Comparison of ENCODE assay signal across 8 cellular contexts in genomic region chr4:179981161-179981560, GRCh38.
"Had no signal": no experiment of that assay in that cellular context is flagged by ENCODE, and none has a peak within 500 bp of the region (broad histone marks: within the 10 kb centered on the region; RNA-seq: fewer than 3 reads in every experiment).

No MANE protein-coding gene starts in this region.

- FAIRE-seq: H1, H54, HTR-8/SVneo had no signal

- H3K4me3 ChIP-seq: GM23338 had no signal

- H2AFZ ChIP-seq: GM23338 had no signal

- H3K27ac ChIP-seq: KMS-11 had no signal

- H3K4me2 ChIP-seq: GM23338, KMS-11 had no signal

- H3K9ac ChIP-seq: KMS-11 had no signal

- ATAC-seq: GM23338 had no signal

- DNase-seq: H9, HCEC 1CT, KBM-7 had no signal
